In the genomic region with DNA sequence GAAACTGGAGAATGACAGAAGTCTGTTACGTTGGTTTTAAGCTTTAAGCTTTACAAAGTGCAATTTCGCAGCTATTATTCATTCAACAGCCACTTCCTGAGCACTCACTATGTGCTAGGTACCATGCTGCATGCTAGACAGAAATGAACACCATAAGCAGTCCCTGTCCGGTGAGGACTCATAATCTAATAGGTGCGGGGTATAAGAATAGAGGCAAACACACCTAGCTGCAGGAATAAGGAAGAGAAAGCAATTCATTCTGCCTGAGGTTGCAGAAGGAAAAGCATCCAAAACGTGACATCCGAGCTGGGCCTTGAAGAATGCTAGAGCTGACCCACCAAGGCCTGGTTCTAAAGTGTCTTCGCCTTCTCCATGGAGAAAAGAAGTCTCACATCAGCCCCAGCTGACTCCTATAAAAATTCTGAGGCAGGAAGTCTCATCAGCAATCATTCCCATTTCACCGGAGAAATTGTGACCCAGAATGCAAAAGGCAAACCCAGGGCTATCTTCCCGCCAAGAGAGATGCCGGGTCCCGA, we compare ENCODE assay signal across 8 cellular contexts. TPM values are rescaled to one million over a fixed set of nuclear protein-coding genes. Genes with fewer than 3 reads are reported as not detected.
DNase-seq lines count a peak whose midpoint lies in the region; ATAC-seq and TF ChIP-seq lines count a peak whose summit lies in the region.

No MANE protein-coding gene starts in this region.

- H3K36me3 ChIP-seq in RWPE2 (ENCODE audit: low read depth) (peaks cover 29% of the 10 kb centered on the region), esophagus (ENCODE audit: control insufficient read depth in 2 of 2, insufficient read depth in 2 of 2, low read length in 1 of 2) (no peaks in the 10 kb centered on the region)

- H3K27me3 ChIP-seq in RWPE2 (ENCODE audit: insufficient read depth, poor library complexity, severe bottlenecking) (no peaks in the 10 kb centered on the region), esophagus (ENCODE audit: control insufficient read depth in 1 of 2, insufficient read depth in 2 of 2, low read length in 2 of 2) (no peaks in the 10 kb centered on the region)

- peak; percentile 4 for DNase-seq in SIG-M5 treated with dmso at 0.1 percent for 504 hours (lab: John Stamatoyannopoulos, UW; ENCODE audit: unreplicated experiment)
- DNase-seq in SIG-M5 (lab: John Stamatoyannopoulos, UW), result no peak
- no peak for DNase-seq in RWPE2 (ENCODE audit: low spot score)
- peak; percentile 28 for DNase-seq in pons (ENCODE audit: low spot score)
- DNase-seq in NCI-H2227 (lab: John Stamatoyannopoulos, UW; ENCODE audit: unreplicated experiment), result no peak
- no peak for DNase-seq in DMS153 treated with DMSO at 0.1 percent for 48 hours (lab: John Stamatoyannopoulos, UW; ENCODE audit: unreplicated experiment)

- H3K9me3 ChIP-seq in RWPE2 (ENCODE audit: severe bottlenecking) (no peaks in the 10 kb centered on the region), esophagus (ENCODE audit: control insufficient read depth in 2 of 2, insufficient read depth in 1 of 2, low read depth in 1 of 2, low read length in 1 of 2) (no peaks in the 10 kb centered on the region)

- H3K4me1 ChIP-seq in RWPE2 (ENCODE audit: insufficient read depth, poor library complexity, severe bottlenecking) (peaks cover 4% of the 10 kb centered on the region), esophagus (ENCODE audit: control insufficient read depth in 2 of 2, insufficient read depth in 2 of 2, low read length in 1 of 2) (peaks cover 4 to 5% of the 10 kb centered on the region in 2 donors)

- no peak for TF ChIP-seq CTCF in RWPE2 (IDR thresholded peaks at IDR 0.05; ENCODE audit: poor library complexity, severe bottlenecking)

- 5% methylated on average over 11 of the region's 11 CpGs for WGBS in esophagus, 2 donors

- H3K27ac ChIP-seq in RWPE2 (ENCODE audit: poor library complexity, severe bottlenecking), result peak overlapping the region; percentile 66
- H3K27ac ChIP-seq in esophagus (ENCODE audit: low read depth in 2 of 2, low read length in 1 of 2), result peak overlapping the region; percentile 64 to 88

- peak overlapping the region; percentile 55 for H3K4me3 ChIP-seq in RWPE2 (ENCODE audit: severe bottlenecking)
- peak overlapping the region; percentile 84 to 91 for H3K4me3 ChIP-seq in esophagus (ENCODE audit: low read depth in 1 of 2, low read length in 2 of 2)

- ATAC-seq in RWPE2 (ENCODE audit: low read depth), result no peak
- no peak for ATAC-seq in GM19328 (IDR thresholded peaks at IDR 0.05; ENCODE audit: unreplicated experiment)

RNA-seq across cellular contexts. Expression of a gene that starts 0.5 kb away (rescaled TPM):
- 10 to 100 TPM; 10.5 to 11.6 TPM for polyA plus RNA-seq in esophagus

RNA-seq across cellular contexts. Expression of a gene that starts 0.8 kb away (rescaled TPM):
- 10 to 100 TPM in 1 of 2 donors, 1 to 10 TPM in 1; 5.4 to 10.4 TPM for polyA plus RNA-seq in esophagus

RNA-seq across cellular contexts. Expression of a gene that starts 54.8 kb away (rescaled TPM):
- polyA plus RNA-seq in esophagus, result 10 to 100 TPM; 13.5 to 27.9 TPM

RNA-seq across cellular contexts. Expression of a gene that starts 54.9 kb away (rescaled TPM):
- 10 to 100 TPM in 1 of 2 donors, 1 to 10 TPM in 1; 5.1 to 11.3 TPM for polyA plus RNA-seq in esophagus

Comparison
In these comparisons a context has a peak if more than half of its experiments do, and no peak if none do; other contexts are left out.
1. DNase-seq: peak in SIG-M5 treated with dmso at 0.1 percent for 504 hours (single experiment) and pons (single experiment); none in SIG-M5 (single experiment), RWPE2 (single experiment), NCI-H2227 (single experiment) and DMS153 treated with DMSO at 0.1 percent for 48 hours (single experiment).